In genomic region chrX:42603016-42603415, GRCh38 we compare ENCODE assay signal across 18 cellular contexts.
A peak's percentile ranks its signal among the peaks of the same experiment; 100 is the strongest.
DNase-seq lines count a peak whose midpoint lies in the region; ATAC-seq, FAIRE-seq and TF ChIP-seq lines count a peak whose summit lies in the region.
"Had no signal": no experiment of that assay in that cellular context is flagged by ENCODE, and none has a peak within 500 bp of the region (broad histone marks: within the 10 kb centered on the region; RNA-seq: fewer than 3 reads in every experiment).

No MANE protein-coding gene starts in this region.

- H3K9me3 ChIP-seq in body of pancreas (no peaks in the 10 kb centered on the region), kidney (ENCODE audit: control insufficient read depth in 1 of 2, low read length in 2 of 2) (no peaks in the 10 kb centered on the region), right lobe of liver (no peaks in the 10 kb centered on the region), endodermal cell (ENCODE audit: control insufficient read depth, low read length) (no peaks in the 10 kb centered on the region)
- H3K9me3 ChIP-seq: HAP-1 had no signal

- TF ChIP-seq POLR2A in body of pancreas (IDR thresholded peaks at IDR 0.05), result no peak
- TF ChIP-seq POLR2A in right lobe of liver (IDR thresholded peaks at IDR 0.05), result no peak

- H3K36me3 Mint-ChIP-seq in activated CD4-positive, alpha-beta T cell treated with anti-CD3 and anti-CD28 coated beads, Interleukin-2, amount 10 ng/mL, durations not matched to agents 24 days and 14 days (ENCODE audit: low read depth), result no peaks in the 10 kb centered on the region
- H3K36me3 Mint-ChIP-seq in endodermal cell (ENCODE audit: low read depth), result no peaks in the 10 kb centered on the region
- H3K36me3 Mint-ChIP-seq: CD4-positive, alpha-beta memory T cell had no signal

- H3K4me3 ChIP-seq in body of pancreas, result no peak overlapping the region
- H3K4me3 ChIP-seq in kidney (ENCODE audit: low read length in 2 of 2), result no peak overlapping the region
- peak overlapping the region in 1 of 3 donors; percentile 1 for H3K4me3 ChIP-seq in right lobe of liver
- no peak overlapping the region for H3K4me3 ChIP-seq in endodermal cell (ENCODE audit: low read length)
- H3K4me3 ChIP-seq: HAP-1 had no signal

- H3K4me3 Mint-ChIP-seq in activated CD4-positive, alpha-beta T cell treated with anti-CD3 and anti-CD28 coated beads, Interleukin-2, amount 10 ng/mL, durations not matched to agents 24 days and 14 days, result no peak overlapping the region
- H3K4me3 Mint-ChIP-seq in endodermal cell, result no peak overlapping the region
- H3K4me3 Mint-ChIP-seq: CD4-positive, alpha-beta memory T cell; HFFc6 had no signal

- no peak for TF ChIP-seq CTCF in body of pancreas (IDR thresholded peaks at IDR 0.05)
- no peak for TF ChIP-seq CTCF in kidney (IDR thresholded peaks at IDR 0.05; ENCODE audit: borderline replicate concordance, extremely low read depth, insufficient read depth)
- no peak for TF ChIP-seq CTCF in right lobe of liver (IDR thresholded peaks at IDR 0.05)
- TF ChIP-seq CTCF in endodermal cell (conservative IDR thresholded peaks at IDR 0.05), result no peak

- H3K27me3 Mint-ChIP-seq in activated CD4-positive, alpha-beta T cell treated with anti-CD3 and anti-CD28 coated beads, Interleukin-2, amount 10 ng/mL, durations not matched to agents 24 days and 14 days, result no peaks in the 10 kb centered on the region
- H3K27me3 Mint-ChIP-seq in endodermal cell (ENCODE audit: insufficient read depth), result no peaks in the 10 kb centered on the region
- H3K27me3 Mint-ChIP-seq: CD4-positive, alpha-beta memory T cell had no signal

- H3K27ac ChIP-seq in body of pancreas (no peak overlapping the region), kidney (ENCODE audit: low read depth in 2 of 2, low read length in 2 of 2) (no peak overlapping the region), right lobe of liver (no peak overlapping the region), endodermal cell (ENCODE audit: low read depth, low read length) (no peak overlapping the region)

- H3K27me3 ChIP-seq in body of pancreas (no peaks in the 10 kb centered on the region), right lobe of liver (peaks cover 0 to 8% of the 10 kb centered on the region in 2 donors), endodermal cell (ENCODE audit: control insufficient read depth, insufficient read depth, low read length, poor library complexity, severe bottlenecking) (no peaks in the 10 kb centered on the region)

- ATAC-seq in body of pancreas (peak; percentile 40), right lobe of liver (peak in 3 of 4 donors; percentile 54 to 77 (median 61))

- no peaks in the 10 kb centered on the region for H3K36me3 ChIP-seq in body of pancreas (replicated peaks in 1 of 2; ENCODE audit: insufficient read depth in 1 of 2, low read depth in 2 of 2)
- no peaks in the 10 kb centered on the region for H3K36me3 ChIP-seq in kidney (ENCODE audit: control insufficient read depth in 1 of 2, insufficient read depth in 2 of 2, low read length in 2 of 2)
- H3K36me3 ChIP-seq in right lobe of liver, result no peaks in the 10 kb centered on the region
- no peaks in the 10 kb centered on the region for H3K36me3 ChIP-seq in endodermal cell (ENCODE audit: control insufficient read depth, insufficient read depth, low read length)
- H3K36me3 ChIP-seq: HAP-1 had no signal

- no peaks in the 10 kb centered on the region for H3K4me1 Mint-ChIP-seq in activated CD4-positive, alpha-beta T cell treated with anti-CD3 and anti-CD28 coated beads, Interleukin-2, amount 10 ng/mL, durations not matched to agents 24 days and 14 days
- H3K4me1 Mint-ChIP-seq in endodermal cell, result peaks cover 23% of the 10 kb centered on the region
- H3K4me1 Mint-ChIP-seq: CD4-positive, alpha-beta memory T cell had no signal

- H3K4me1 ChIP-seq in body of pancreas (peaks cover 4% of the 10 kb centered on the region), kidney (ENCODE audit: control insufficient read depth in 1 of 2, insufficient read depth in 1 of 2, low read depth in 1 of 2, low read length in 2 of 2) (no peaks in the 10 kb centered on the region), right lobe of liver (peaks cover 0 to 23% (median 11%) of the 10 kb centered on the region in 4 donors), endodermal cell (ENCODE audit: control insufficient read depth, insufficient read depth, low read length) (no peaks in the 10 kb centered on the region)
- H3K4me1 ChIP-seq: HAP-1 had no signal

- no peak for DNase-seq in body of pancreas
- DNase-seq in kidney, result no peak
- no peak for DNase-seq in right lobe of liver
- no peak for DNase-seq in activated CD4-positive, alpha-beta T cell treated with anti-CD3 and anti-CD28 coated beads, Interleukin-2, amount 10 ng/mL, durations not matched to agents 24 days and 14 days
- no peak for DNase-seq in endodermal cell
- DNase-seq in effector CD4-positive, alpha-beta T cell, result no peak
- DNase-seq: C1 segment of cervical spinal cord; Calu3; CD4-positive, alpha-beta memory T cell; COR-L47; DMS53; DMS79 treated with DMSO at 0.1 percent for 48 hours; GF-D8; GOT3; HFFc6 had no signal

- H3K27ac Mint-ChIP-seq in activated CD4-positive, alpha-beta T cell treated with anti-CD3 and anti-CD28 coated beads, Interleukin-2, amount 10 ng/mL, durations not matched to agents 24 days and 14 days, result no peak overlapping the region
- no peak overlapping the region for H3K27ac Mint-ChIP-seq in endodermal cell
- H3K27ac Mint-ChIP-seq: CD4-positive, alpha-beta memory T cell; HFFc6 had no signal

- FAIRE-seq in kidney (lab: Jason Lieb, UNC), result peak; percentile 52
- FAIRE-seq: GM12891, H54 had no signal

- H3K9ac ChIP-seq in kidney (ENCODE audit: low read length in 2 of 2), result no peak overlapping the region
- no peak overlapping the region for H3K9ac ChIP-seq in endodermal cell (ENCODE audit: extremely low read depth, low read length, poor library complexity, severe bottlenecking)

- 28 to 31% methylated on average over 2 of the region's 2 CpGs for WGBS in body of pancreas, 2 donors
- WGBS in right lobe of liver (ENCODE audit: insufficient coverage, low coverage, low lambda C conversion rate, missing lambda C conversion rate), result 25% methylated on average over 2 of the region's 2 CpGs
- WGBS in endodermal cell (ENCODE audit: insufficient coverage in 1 of 2, insufficient read length in 1 of 2), 2 experiments, result no CpG with 5 or more reads among the region's 2 CpGs

- H3K9me3 Mint-ChIP-seq in activated CD4-positive, alpha-beta T cell treated with anti-CD3 and anti-CD28 coated beads, Interleukin-2, amount 10 ng/mL, durations not matched to agents 24 days and 14 days, result peaks cover 3% of the 10 kb centered on the region
- H3K9me3 Mint-ChIP-seq in endodermal cell, result peaks cover 2% of the 10 kb centered on the region
- H3K9me3 Mint-ChIP-seq: CD4-positive, alpha-beta memory T cell; HFFc6 had no signal

- intact Hi-C loops in body of pancreas (cut with DNase I) (no loop called here), kidney (cut with DNase I) (no loop called here), right lobe of liver (cut with DNase I) (no loop called here)
- intact Hi-C loops in activated CD4-positive, alpha-beta T cell treated with anti-CD3 and anti-CD28 coated beads, Interleukin-2, amount 10 ng/mL, durations not matched to agents 24 days and 14 days (cut with micrococcal nuclease), result no loop called here
